In the genomic region with DNA sequence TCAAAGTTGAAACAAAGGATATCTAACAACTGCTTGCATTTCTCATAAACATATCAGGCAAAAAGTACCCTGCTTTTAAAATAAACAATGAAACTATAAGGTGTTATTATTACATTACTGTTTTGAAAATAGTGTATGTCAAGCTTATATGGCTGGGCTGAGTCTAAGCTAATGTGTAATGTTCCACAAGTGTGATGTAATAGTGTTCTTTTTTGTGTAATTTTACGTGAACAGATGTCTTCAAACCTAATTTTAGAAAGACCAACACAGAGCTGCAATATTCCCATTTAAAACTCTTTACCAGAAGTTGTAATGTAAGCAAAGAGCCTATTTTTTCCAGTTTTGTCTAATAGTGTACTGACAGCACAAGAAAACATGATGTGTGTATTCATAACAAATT, we compare ENCODE assay signal across 1 cellular context.
TF ChIP-seq lines count a peak whose summit lies in the region.

No MANE protein-coding gene starts in this region.

TF ChIP-seq in K562, 482 proteins besides CTCF, POLR2A, EP300 and RAD21:
- TF ChIP-seq, protein P1, sequence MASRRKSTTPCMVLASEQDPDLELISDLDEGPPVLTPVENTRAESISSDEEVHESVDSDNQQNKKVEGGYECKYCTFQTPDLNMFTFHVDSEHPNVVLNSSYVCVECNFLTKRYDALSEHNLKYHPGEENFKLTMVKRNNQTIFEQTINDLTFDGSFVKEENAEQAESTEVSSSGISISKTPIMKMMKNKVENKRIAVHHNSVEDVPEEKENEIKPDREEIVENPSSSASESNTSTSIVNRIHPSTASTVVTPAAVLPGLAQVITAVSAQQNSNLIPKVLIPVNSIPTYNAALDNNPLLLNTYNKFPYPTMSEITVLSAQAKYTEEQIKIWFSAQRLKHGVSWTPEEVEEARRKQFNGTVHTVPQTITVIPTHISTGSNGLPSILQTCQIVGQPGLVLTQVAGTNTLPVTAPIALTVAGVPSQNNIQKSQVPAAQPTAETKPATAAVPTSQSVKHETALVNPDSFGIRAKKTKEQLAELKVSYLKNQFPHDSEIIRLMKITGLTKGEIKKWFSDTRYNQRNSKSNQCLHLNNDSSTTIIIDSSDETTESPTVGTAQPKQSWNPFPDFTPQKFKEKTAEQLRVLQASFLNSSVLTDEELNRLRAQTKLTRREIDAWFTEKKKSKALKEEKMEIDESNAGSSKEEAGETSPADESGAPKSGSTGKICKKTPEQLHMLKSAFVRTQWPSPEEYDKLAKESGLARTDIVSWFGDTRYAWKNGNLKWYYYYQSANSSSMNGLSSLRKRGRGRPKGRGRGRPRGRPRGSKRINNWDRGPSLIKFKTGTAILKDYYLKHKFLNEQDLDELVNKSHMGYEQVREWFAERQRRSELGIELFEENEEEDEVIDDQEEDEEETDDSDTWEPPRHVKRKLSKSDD (conservative IDR thresholded peaks at IDR 0.05; ENCODE audit: low read length), result no peak
- TF ChIP-seq HNRNPL (IDR thresholded peaks at IDR 0.05; ENCODE audit: low read depth, low read length) (no peak), PCBP2 (IDR thresholded peaks at IDR 0.05; ENCODE audit: low read depth, low read length, poor library complexity, severe bottlenecking) (no peak), GTF2E2 (tag; IDR thresholded peaks at IDR 0.05) (no peak), SIRT6 (IDR thresholded peaks at IDR 0.05; ENCODE audit: low read depth, low read length) (no peak), FOXP1 (CRISPR knock-in tag; IDR thresholded peaks at IDR 0.05) (no peak), ZNF589 (CRISPR knock-in tag; IDR thresholded peaks at IDR 0.05; ENCODE audit: low read depth) (0 out of 2 replicates have a peak, but pooled peaks have one; percentile 31), CEBPB (tag; IDR thresholded peaks at IDR 0.05) (peak; percentile 63), MTF1 (CRISPR knock-in tag; IDR thresholded peaks at IDR 0.05; ENCODE audit: borderline replicate concordance) (no peak), ZNF174 (CRISPR knock-in tag; IDR thresholded peaks at IDR 0.05) (no peak), XRCC5 (IDR thresholded peaks at IDR 0.05; ENCODE audit: low read depth, low read length) (no peak), CEBPG (CRISPR knock-in tag; IDR thresholded peaks at IDR 0.05) (no peak), CEBPG (tag; conservative IDR thresholded peaks at IDR 0.05 in 1 of 2, IDR thresholded peaks at IDR 0.05 in 1 of 2) (peak; percentile 76 to 95), ZNF766 (CRISPR knock-in tag; conservative IDR thresholded peaks at IDR 0.05) (no peak)
- TF ChIP-seq, protein P2, sequence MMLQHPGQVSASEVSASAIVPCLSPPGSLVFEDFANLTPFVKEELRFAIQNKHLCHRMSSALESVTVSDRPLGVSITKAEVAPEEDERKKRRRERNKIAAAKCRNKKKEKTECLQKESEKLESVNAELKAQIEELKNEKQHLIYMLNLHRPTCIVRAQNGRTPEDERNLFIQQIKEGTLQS (IDR thresholded peaks at IDR 0.05), result peak; percentile 44
- TF ChIP-seq, protein P2 (CRISPR knock-in tag; conservative IDR thresholded peaks at IDR 0.05), result no peak
- TF ChIP-seq, protein P3, sequence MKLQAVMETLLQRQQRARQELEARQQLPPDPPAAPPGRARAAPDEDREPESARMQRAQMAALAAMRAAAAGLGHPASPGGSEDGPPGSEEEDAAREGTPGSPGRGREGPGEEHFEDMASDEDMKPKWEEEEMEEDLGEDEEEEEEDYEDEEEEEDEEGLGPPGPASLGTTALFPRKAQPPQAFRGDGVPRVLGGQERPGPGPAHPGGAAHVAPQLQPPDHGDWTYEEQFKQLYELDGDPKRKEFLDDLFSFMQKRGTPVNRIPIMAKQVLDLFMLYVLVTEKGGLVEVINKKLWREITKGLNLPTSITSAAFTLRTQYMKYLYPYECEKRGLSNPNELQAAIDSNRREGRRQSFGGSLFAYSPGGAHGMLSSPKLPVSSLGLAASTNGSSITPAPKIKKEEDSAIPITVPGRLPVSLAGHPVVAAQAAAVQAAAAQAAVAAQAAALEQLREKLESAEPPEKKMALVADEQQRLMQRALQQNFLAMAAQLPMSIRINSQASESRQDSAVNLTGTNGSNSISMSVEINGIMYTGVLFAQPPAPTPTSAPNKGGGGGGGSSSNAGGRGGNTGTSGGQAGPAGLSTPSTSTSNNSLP (IDR thresholded peaks at IDR 0.05; ENCODE audit: borderline replicate concordance, low read depth, low read length), result no peak
- TF ChIP-seq, protein P4, sequence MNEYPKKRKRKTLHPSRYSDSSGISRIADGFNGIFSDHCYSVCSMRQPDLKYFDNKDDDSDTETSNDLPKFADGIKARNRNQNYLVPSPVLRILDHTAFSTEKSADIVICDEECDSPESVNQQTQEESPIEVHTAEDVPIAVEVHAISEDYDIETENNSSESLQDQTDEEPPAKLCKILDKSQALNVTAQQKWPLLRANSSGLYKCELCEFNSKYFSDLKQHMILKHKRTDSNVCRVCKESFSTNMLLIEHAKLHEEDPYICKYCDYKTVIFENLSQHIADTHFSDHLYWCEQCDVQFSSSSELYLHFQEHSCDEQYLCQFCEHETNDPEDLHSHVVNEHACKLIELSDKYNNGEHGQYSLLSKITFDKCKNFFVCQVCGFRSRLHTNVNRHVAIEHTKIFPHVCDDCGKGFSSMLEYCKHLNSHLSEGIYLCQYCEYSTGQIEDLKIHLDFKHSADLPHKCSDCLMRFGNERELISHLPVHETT (CRISPR knock-in tag; conservative IDR thresholded peaks at IDR 0.05 in 1 of 2, IDR thresholded peaks at IDR 0.05 in 1 of 2), result no peak
- TF ChIP-seq, protein P5, sequence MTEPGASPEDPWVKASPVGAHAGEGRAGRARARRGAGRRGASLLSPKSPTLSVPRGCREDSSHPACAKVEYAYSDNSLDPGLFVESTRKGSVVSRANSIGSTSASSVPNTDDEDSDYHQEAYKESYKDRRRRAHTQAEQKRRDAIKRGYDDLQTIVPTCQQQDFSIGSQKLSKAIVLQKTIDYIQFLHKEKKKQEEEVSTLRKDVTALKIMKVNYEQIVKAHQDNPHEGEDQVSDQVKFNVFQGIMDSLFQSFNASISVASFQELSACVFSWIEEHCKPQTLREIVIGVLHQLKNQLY (CRISPR knock-in tag; conservative IDR thresholded peaks at IDR 0.05), result no peak
